ENCODE assay signal across 27 cellular contexts in the genomic region with DNA sequence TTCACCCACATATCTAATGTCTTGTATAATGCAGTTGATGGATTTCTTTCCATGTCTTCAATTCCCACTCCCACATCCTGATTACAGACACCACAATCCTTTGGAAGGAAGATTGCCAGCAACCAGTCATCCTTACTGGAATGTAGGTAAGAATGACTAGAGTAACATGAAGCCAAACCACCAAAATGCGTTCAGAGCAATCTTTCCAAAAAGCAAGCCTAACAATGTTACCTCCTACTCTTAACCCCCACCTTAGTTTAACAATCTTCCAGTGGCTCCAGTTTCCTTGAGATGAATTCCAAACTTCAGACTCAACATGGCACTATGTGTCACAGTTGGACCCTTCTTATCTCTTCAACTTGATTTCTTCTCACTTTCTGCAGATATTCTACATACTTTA.
DNase-seq lines count a peak whose midpoint lies in the region; ATAC-seq and TF ChIP-seq lines count a peak whose summit lies in the region.
"Had no signal": no experiment of that assay in that cellular context is flagged by ENCODE, and none has a peak within 500 bp of the region (broad histone marks: within the 10 kb centered on the region; RNA-seq: fewer than 3 reads in every experiment).

No MANE protein-coding gene starts in this region.

- TF ChIP-seq CTCF in fibroblast of pulmonary artery (IDR thresholded peaks at IDR 0.05; ENCODE audit: low read length, missing control alignments), result no peak
- TF ChIP-seq CTCF in endothelial cell (IDR thresholded peaks at IDR 0.05; ENCODE audit: unreplicated experiment), result no peak

- no peaks in the 10 kb centered on the region for H3K36me3 Mint-ChIP-seq in activated naive CD4-positive, alpha-beta T cell treated with anti-CD3 and anti-CD28 coated beads, Interleukin-2, amount 50 U/mL, for 72 hours
- no peaks in the 10 kb centered on the region for H3K36me3 Mint-ChIP-seq in endothelial cell (ENCODE audit: low read depth, unreplicated experiment)
- no peaks in the 10 kb centered on the region for H3K36me3 Mint-ChIP-seq in activated T-cell treated with anti-CD3 and anti-CD28 coated beads, Interleukin-2, amount 50 U/mL, for 4 hours (ENCODE audit: insufficient read depth)
- H3K36me3 Mint-ChIP-seq: CD14-positive monocyte; IgD-negative memory B cell; mesothelial cell of epicardium; stimulated activated naive B cell treated with anti-CD40 and anti-IgM and Interleukin-4, amounts not matched to agents 10 μg/mL and 1 μg/mL and 100 μg/mL, for 72 hours had no signal

- no peak overlapping the region for H3K4me3 ChIP-seq in fibroblast of pulmonary artery (replicated peaks; ENCODE audit: low read depth, low read length)
- H3K4me3 ChIP-seq: coronary artery, left ventricle myocardium inferior, ovary, thoracic aorta had no signal

- ATAC-seq in activated naive CD4-positive, alpha-beta T cell treated with anti-CD3 and anti-CD28 coated beads, Interleukin-2, amount 50 U/mL, for 72 hours, result no peak
- no peak for ATAC-seq in activated T-cell treated with anti-CD3 and anti-CD28 coated beads, Interleukin-2, amount 50 U/mL, for 4 hours
- no peak for ATAC-seq in HG02588 (IDR thresholded peaks at IDR 0.05; ENCODE audit: unreplicated experiment)
- ATAC-seq: activated CD8-positive, alpha-beta T cell treated with anti-CD3 and anti-CD28 coated beads for 36 hours; activated naive CD8-positive, alpha-beta T cell treated with anti-CD3 and anti-CD28 coated beads, Interleukin-2, amount 50 U/mL, for 24 hours; effector memory CD8-positive, alpha-beta T cell; naive thymus-derived CD4-positive, alpha-beta T cell; stimulated activated naive B cell treated with anti-CD40 and anti-IgM and Interleukin-4, amounts not matched to agents 10 μg/mL and 1 μg/mL and 100 μg/mL, for 72 hours had no signal

- peaks cover 2% of the 10 kb centered on the region for H3K27me3 Mint-ChIP-seq in endothelial cell (ENCODE audit: unreplicated experiment)
- no peaks in the 10 kb centered on the region for H3K27me3 Mint-ChIP-seq in activated T-cell treated with anti-CD3 and anti-CD28 coated beads, Interleukin-2, amount 50 U/mL, for 4 hours (ENCODE audit: low read depth)
- H3K27me3 Mint-ChIP-seq: activated CD8-positive, alpha-beta T cell treated with anti-CD3 and anti-CD28 coated beads for 36 hours; activated naive CD8-positive, alpha-beta T cell treated with anti-CD3 and anti-CD28 coated beads, Interleukin-2, amount 50 U/mL, for 24 hours; effector memory CD8-positive, alpha-beta T cell; IgD-negative memory B cell; naive thymus-derived CD4-positive, alpha-beta T cell; stimulated activated naive B cell treated with anti-CD40 and anti-IgM and Interleukin-4, amounts not matched to agents 10 μg/mL and 1 μg/mL and 100 μg/mL, for 72 hours had no signal

- H3K4me1 Mint-ChIP-seq in endothelial cell (ENCODE audit: unreplicated experiment), result no peaks in the 10 kb centered on the region
- H3K4me1 Mint-ChIP-seq in activated T-cell treated with anti-CD3 and anti-CD28 coated beads, Interleukin-2, amount 50 U/mL, for 4 hours (ENCODE audit: low read depth), result no peaks in the 10 kb centered on the region
- H3K4me1 Mint-ChIP-seq: activated naive CD8-positive, alpha-beta T cell treated with anti-CD3 and anti-CD28 coated beads, Interleukin-2, amount 50 U/mL, for 24 hours; CD14-positive monocyte; mesothelial cell of epicardium; naive thymus-derived CD4-positive, alpha-beta T cell; stimulated activated naive B cell treated with anti-CD40 and anti-IgM and Interleukin-4, amounts not matched to agents 10 μg/mL and 1 μg/mL and 100 μg/mL, for 72 hours had no signal

- H3K27ac Mint-ChIP-seq in activated naive CD4-positive, alpha-beta T cell treated with anti-CD3 and anti-CD28 coated beads, Interleukin-2, amount 50 U/mL, for 72 hours, result no peak overlapping the region
- no peak overlapping the region for H3K27ac Mint-ChIP-seq in endothelial cell (ENCODE audit: unreplicated experiment)
- H3K27ac Mint-ChIP-seq: activated CD8-positive, alpha-beta T cell treated with anti-CD3 and anti-CD28 coated beads for 36 hours; activated naive CD8-positive, alpha-beta T cell treated with anti-CD3 and anti-CD28 coated beads, Interleukin-2, amount 50 U/mL, for 24 hours; CD14-positive monocyte; effector memory CD8-positive, alpha-beta T cell; IgD-negative memory B cell; mesothelial cell of epicardium; naive thymus-derived CD4-positive, alpha-beta T cell; stimulated activated naive B cell treated with anti-CD40 and anti-IgM and Interleukin-4, amounts not matched to agents 10 μg/mL and 1 μg/mL and 100 μg/mL, for 72 hours had no signal

- peak; percentile 88 for DNase-seq in HS-5 (ENCODE audit: low read depth)
- peak; percentile 14 for DNase-seq in T1000 (lab: John Stamatoyannopoulos, UW)
- peak; percentile 41 for DNase-seq in fibroblast of pulmonary artery (ENCODE audit: low read depth)
- peak; percentile 74 for DNase-seq in renal cortical epithelial cell (ENCODE audit: low read depth)
- no peak for DNase-seq in activated naive CD4-positive, alpha-beta T cell treated with anti-CD3 and anti-CD28 coated beads, Interleukin-2, amount 50 U/mL, for 72 hours (ENCODE audit: low spot score in 2 of 2)
- DNase-seq in endothelial cell (ENCODE audit: low spot score), result no peak
- DNase-seq in activated T-cell treated with anti-CD3 and anti-CD28 coated beads, Interleukin-2, amount 50 U/mL, for 4 hours, result no peak
- DNase-seq: activated CD4-positive, CD25-positive, alpha-beta regulatory T cell treated with anti-CD3 and anti-CD28 coated beads, Interleukin-2, amount 50 U/mL, for 72 hours; activated CD8-positive, alpha-beta T cell treated with anti-CD3 and anti-CD28 coated beads for 36 hours; activated effector memory CD4-positive, alpha-beta T cell treated with anti-CD3 and anti-CD28 coated beads, Interleukin-2, amount 50 U/mL, for 16 hours; activated naive CD8-positive, alpha-beta T cell treated with anti-CD3 and anti-CD28 coated beads, Interleukin-2, amount 50 U/mL, for 24 hours; effector memory CD8-positive, alpha-beta T cell; left ventricle myocardium inferior; naive thymus-derived CD4-positive, alpha-beta T cell; NCI-H1105 treated with DMSO at 0.1 percent for 48 hours; NCI-H2081; NCI-H345; ovary; SHP77; stimulated activated CD4-positive, alpha-beta T cell treated with anti-CD3 and anti-CD28 coated beads, Interleukin-4, amount 100 ng/mL, for 1 hour; stimulated activated naive B cell treated with anti-CD40 and anti-IgM and Interleukin-4, amounts not matched to agents 10 μg/mL and 1 μg/mL and 100 μg/mL, for 72 hours had no signal

- peaks cover 10 to 17% of the 10 kb centered on the region in 2 donors for H3K9me3 Mint-ChIP-seq in activated naive CD4-positive, alpha-beta T cell treated with anti-CD3 and anti-CD28 coated beads, Interleukin-2, amount 50 U/mL, for 72 hours
- H3K9me3 Mint-ChIP-seq in endothelial cell (ENCODE audit: unreplicated experiment), result peaks cover 23% of the 10 kb centered on the region
- peaks cover 17% of the 10 kb centered on the region for H3K9me3 Mint-ChIP-seq in activated T-cell treated with anti-CD3 and anti-CD28 coated beads, Interleukin-2, amount 50 U/mL, for 4 hours

- H3K4me3 Mint-ChIP-seq in endothelial cell (ENCODE audit: unreplicated experiment), result no peak overlapping the region
- H3K4me3 Mint-ChIP-seq in activated T-cell treated with anti-CD3 and anti-CD28 coated beads, Interleukin-2, amount 50 U/mL, for 4 hours, result no peak overlapping the region
- H3K4me3 Mint-ChIP-seq: activated CD8-positive, alpha-beta T cell treated with anti-CD3 and anti-CD28 coated beads for 36 hours; activated naive CD8-positive, alpha-beta T cell treated with anti-CD3 and anti-CD28 coated beads, Interleukin-2, amount 50 U/mL, for 24 hours; CD14-positive monocyte; effector memory CD8-positive, alpha-beta T cell; IgD-negative memory B cell; mesothelial cell of epicardium; naive thymus-derived CD4-positive, alpha-beta T cell; stimulated activated naive B cell treated with anti-CD40 and anti-IgM and Interleukin-4, amounts not matched to agents 10 μg/mL and 1 μg/mL and 100 μg/mL, for 72 hours had no signal

Comparison
In these comparisons a context has a peak if more than half of its experiments do, and no peak if none do; other contexts are left out.
1. DNase-seq: peak in HS-5 (single experiment), T1000 (single experiment), fibroblast of pulmonary artery (single experiment) and renal cortical epithelial cell (single experiment); none in activated naive CD4-positive, alpha-beta T cell treated with anti-CD3 and anti-CD28 coated beads, Interleukin-2, amount 50 U/mL, for 72 hours (0 of 2), endothelial cell (single experiment) and activated T-cell treated with anti-CD3 and anti-CD28 coated beads, Interleukin-2, amount 50 U/mL, for 4 hours (single experiment).